35 cellular contexts compared by ENCODE assay signal in genomic region chr17:55747209-55747608, GRCh38.
"Had no signal": no experiment of that assay in that cellular context is flagged by ENCODE, and none has a peak within 500 bp of the region (broad histone marks: within the 10 kb centered on the region; RNA-seq: fewer than 3 reads in every experiment).

No MANE protein-coding gene starts in this region.

- DNase-seq: Karpas-422, Kasumi-1, MG63, MM.1S, MV-4-11, NCI-H1048, NCI-H1092, NCI-H1092 treated with DMSO at 0.1 percent for 48 hours, NCI-H1105, NCI-H1105 treated with DMSO at 0.1 percent for 48 hours, NCI-H1417, NCI-H1417 treated with DMSO at 0.1 percent for 48 hours, NCI-H1436, NCI-H1436 treated with DMSO at 0.1 percent for 48 hours, NCI-H146, NCI-H1694, NCI-H1694 treated with DMSO at 0.1 percent for 48 hours, NCI-H187, NCI-H187 treated with DMSO at 0.1 percent for 48 hours, NCI-H1930, NCI-H2029, NCI-H2029 treated with DMSO at 0.1 percent for 48 hours, NCI-H2081, NCI-H2081 treated with DMSO at 0.1 percent for 48 hours, NCI-H2107, NCI-H2171, NCI-H2171 treated with DMSO at 0.1 percent for 48 hours, NCI-H2227 treated with DMSO at 0.1 percent for 48 hours, NCI-H226, NCI-H446, NCI-H446 treated with DMSO at 0.1 percent for 48 hours, NCI-H510A, NCI-H510A treated with DMSO at 0.1 percent for 48 hours, NCI-H524, NCI-H524 treated with DMSO at 0.1 percent for 48 hours had no signal

- H3K9me3 ChIP-seq: MG63 had no signal

- H3K4me3 ChIP-seq: MG63 had no signal
